Comparison of ENCODE assay signal across 13 cellular contexts in genomic region chr5:177349362-177349647, GRCh38. TPM values are rescaled to one million over a fixed set of nuclear protein-coding genes. Genes with fewer than 3 reads are reported as not detected.
DNase-seq lines count a peak whose midpoint lies in the region; ATAC-seq, FAIRE-seq and TF ChIP-seq lines count a peak whose summit lies in the region.
"Had no signal": no experiment of that assay in that cellular context is flagged by ENCODE, and none has a peak within 500 bp of the region (broad histone marks: within the 10 kb centered on the region; RNA-seq: fewer than 3 reads in every experiment).

No MANE protein-coding gene starts in this region.

- peaks cover 59% of the 10 kb centered on the region for H3K4me1 Mint-ChIP-seq in activated CD4-positive, alpha-beta T cell treated with anti-CD3 and anti-CD28 coated beads, Interleukin-2, amount 10 ng/mL, durations not matched to agents 7 days and 5 days
- peaks cover 20% of the 10 kb centered on the region for H3K4me1 Mint-ChIP-seq in progenitor cell of endocrine pancreas (ENCODE audit: low read depth)

- CTCF ChIA-PET in activated CD4-positive, alpha-beta T cell treated with anti-CD3 and anti-CD28 coated beads, Interleukin-2, amount 10 ng/mL, durations not matched to agents 7 days and 5 days (lab: Charles Lee), result interaction anchor here (0.7 to 17.1 kb wide), 4 partner anchors 22 to 108 kb away, joined by 3 to 145 read pairs (median 4); no protein-coding TSS in a partner anchor
- CTCF ChIA-PET in GM12878 (lab: Yijun Ruan, JAX), result interaction anchor here (0.6 to 3.0 kb wide), 7 partner anchors 9 to 106 kb away, joined by 3 to 11 read pairs (median 5); no protein-coding TSS in a partner anchor

- no peak for TF ChIP-seq RAD21 in GM12878 (IDR thresholded peaks at IDR 0.05; ENCODE audit: insufficient read depth, low read depth, low read length)

- no peak overlapping the region for H3K27ac Mint-ChIP-seq in activated CD4-positive, alpha-beta T cell treated with anti-CD3 and anti-CD28 coated beads, Interleukin-2, amount 10 ng/mL, durations not matched to agents 7 days and 5 days
- no peak overlapping the region for H3K27ac Mint-ChIP-seq in progenitor cell of endocrine pancreas

- H3K79me2 ChIP-seq in KMS-11 (ENCODE audit: insufficient read depth, low read depth) (peaks cover 54% of the 10 kb centered on the region), GM12878 (ENCODE audit: control insufficient read depth, insufficient read depth, low read length) (peaks cover 52% of the 10 kb centered on the region)

- H3K4me3 Mint-ChIP-seq in activated CD4-positive, alpha-beta T cell treated with anti-CD3 and anti-CD28 coated beads, Interleukin-2, amount 10 ng/mL, durations not matched to agents 7 days and 5 days, result peak overlapping the region; percentile 93
- H3K4me3 Mint-ChIP-seq in progenitor cell of endocrine pancreas (ENCODE audit: low read depth), result peak overlapping the region; percentile 25

- no peak for DNase-seq in activated CD4-positive, alpha-beta T cell treated with anti-CD3 and anti-CD28 coated beads, Interleukin-2, amount 10 ng/mL, durations not matched to agents 7 days and 5 days
- DNase-seq in activated CD4-positive, alpha-beta T cell treated with anti-CD3 and anti-CD28 coated beads, Interleukin-2, amount 50 U/mL, for 1 hour, result no peak
- no peak for DNase-seq in GM12878 (ENCODE audit: low read depth, low spot score)
- DNase-seq in progenitor cell of endocrine pancreas (ENCODE audit: low spot score, unreplicated experiment), result no peak
- no peak for DNase-seq in EL
- no peak for DNase-seq in NOMO-1 (lab: John Stamatoyannopoulos, UW; ENCODE audit: unreplicated experiment in 2 of 2)
- no peak for DNase-seq in left cardiac atrium
- DNase-seq: NCI-H187 treated with DMSO at 0.1 percent for 48 hours, upper lobe of left lung had no signal

- H3K4me2 ChIP-seq in KMS-11 (peak overlapping the region; percentile 82; the same call in 1 of the 2 replicates), GM12878 (ENCODE audit: control insufficient read depth, insufficient read depth) (peak overlapping the region; percentile 90)

- H2AFZ ChIP-seq in KMS-11 (ENCODE audit: low read depth), result no peak overlapping the region
- no peak overlapping the region for H2AFZ ChIP-seq in GM12878 (ENCODE audit: control insufficient read depth, low read depth, low read length)

- no peak for TF ChIP-seq POLR2A in GM12878 (IDR thresholded peaks at IDR 0.05; ENCODE audit: low read depth, low read length)

- no peak overlapping the region for H3K27ac ChIP-seq in KMS-11
- no peak overlapping the region for H3K27ac ChIP-seq in GM12878 (ENCODE audit: control insufficient read depth, insufficient read depth)
- H3K27ac ChIP-seq: spleen, upper lobe of left lung had no signal

- H3K36me3 ChIP-seq in KMS-11 (ENCODE audit: insufficient read depth) (0 out of 2 replicates have a peak, but pooled peaks cover 4% of the 10 kb centered on the region), GM12878 (ENCODE audit: control insufficient read depth in 2 of 2, insufficient read depth in 2 of 2, low read length in 1 of 2) (peaks cover 0 to 11% of the 10 kb centered on the region in 2 experiments; a peak in 2 of 4 replicates)

- 76% methylated on average over 3 of the region's 3 CpGs for WGBS in GM12878 (ENCODE audit: insufficient coverage, insufficient replicate concordance, low lambda C conversion rate, missing lambda C conversion rate)

- peaks cover 29% of the 10 kb centered on the region for H3K36me3 Mint-ChIP-seq in activated CD4-positive, alpha-beta T cell treated with anti-CD3 and anti-CD28 coated beads, Interleukin-2, amount 10 ng/mL, durations not matched to agents 7 days and 5 days (ENCODE audit: low read depth)
- H3K36me3 Mint-ChIP-seq in progenitor cell of endocrine pancreas (ENCODE audit: insufficient read depth), result peaks cover 2% of the 10 kb centered on the region

- H3K9me3 ChIP-seq in GM12878 (replicated peaks; ENCODE audit: control insufficient read depth, insufficient read depth, low read length), result no peaks in the 10 kb centered on the region
- H3K9me3 ChIP-seq: spleen, upper lobe of left lung had no signal

- no peaks in the 10 kb centered on the region for H3K27me3 Mint-ChIP-seq in activated CD4-positive, alpha-beta T cell treated with anti-CD3 and anti-CD28 coated beads, Interleukin-2, amount 10 ng/mL, durations not matched to agents 7 days and 5 days
- H3K27me3 Mint-ChIP-seq in progenitor cell of endocrine pancreas, result peaks cover 2% of the 10 kb centered on the region

- intact Hi-C loops in GM12878 (cut with micrococcal nuclease; ENCODE audit: unreplicated experiment) (no loop called here), left cardiac atrium (cut with DNase I) (no loop called here)

- no TSS peak for BruUV-seq in GM12878 (replicated peaks; lab: Mats Ljungman, UMichigan)

- TF ChIP-seq EP300 in GM12878 (IDR thresholded peaks at IDR 0.05; ENCODE audit: borderline replicate concordance in 1 of 2, control insufficient read depth in 1 of 2, low read depth in 2 of 2, low read length in 2 of 2), result no peak

- in situ Hi-C loops in GM12878 (cut with MboI), result no loop called here

- no peak for TF ChIP-seq CTCF in KMS-11 (conservative IDR thresholded peaks at IDR 0.05; ENCODE audit: low read depth, low read length)
- TF ChIP-seq CTCF in GM12878 (IDR thresholded peaks at IDR 0.05 in 2 of 3, conservative IDR thresholded peaks at IDR 0.05 in 1 of 3; ENCODE audit: control insufficient read depth in 2 of 3, extremely low read depth in 1 of 3, insufficient read depth in 1 of 3, low read depth in 3 of 3, low read length in 3 of 3), result no peak
- TF ChIP-seq CTCF in progenitor cell of endocrine pancreas (IDR thresholded peaks at IDR 0.05; ENCODE audit: unreplicated experiment), result no peak

- ATAC-seq in GM12878 (no peak), left cardiac atrium (no peak)
- ATAC-seq: HCT116, left lobe of liver had no signal

- SMC1A ChIA-PET in GM12878 (lab: Charles Lee; ENCODE audit: uncharacterized antibody, unreplicated experiment), result interaction anchor here (0.6 to 1.8 kb wide), 5 partner anchors 9 to 71 kb away, joined by 3 to 8 read pairs (median 4); partner anchors contain the start of gene RGS14

- H3K4me1 ChIP-seq in KMS-11 (ENCODE audit: low read depth, poor library complexity, severe bottlenecking) (peaks cover 22% of the 10 kb centered on the region), GM12878 (ENCODE audit: control insufficient read depth, insufficient read depth, low read length) (peaks cover 13% of the 10 kb centered on the region)

- POLR2A ChIA-PET in activated CD4-positive, alpha-beta T cell treated with anti-CD3 and anti-CD28 coated beads, Interleukin-2, amount 10 ng/mL, durations not matched to agents 7 days and 5 days (lab: Charles Lee), result no interaction called here
- POLR2A ChIA-PET in GM12878 (lab: Charles Lee), result interaction anchor here (0.6 to 1.5 kb wide), 4 partner anchors 9 to 15 kb away, joined by 3 read pairs; partner anchors contain the start of gene RGS14

- FAIRE-seq in GM12878 (lab: Jason Lieb, UNC), result no peak

- RAD21 ChIA-PET in GM12878 (lab: Charles Lee; ENCODE audit: unreplicated experiment), result interaction anchor here (0.9 to 1.0 kb wide), 2 partner anchors 9 to 21 kb away, joined by 3 read pairs; partner anchors contain the start of gene RGS14

- H3K9ac ChIP-seq in KMS-11 (no peak overlapping the region), GM12878 (ENCODE audit: control insufficient read depth, insufficient read depth, low read length) (no peak overlapping the region)

- H3K9me3 Mint-ChIP-seq in activated CD4-positive, alpha-beta T cell treated with anti-CD3 and anti-CD28 coated beads, Interleukin-2, amount 10 ng/mL, durations not matched to agents 7 days and 5 days, result peaks cover 2% of the 10 kb centered on the region
- no peaks in the 10 kb centered on the region for H3K9me3 Mint-ChIP-seq in progenitor cell of endocrine pancreas (ENCODE audit: low read depth)

- H3K27me3 ChIP-seq in KMS-11 (ENCODE audit: insufficient read depth, low read depth) (no peaks in the 10 kb centered on the region), GM12878 (replicated peaks in 1 of 2; ENCODE audit: control insufficient read depth in 2 of 2, insufficient read depth in 2 of 2, low read length in 1 of 2) (no peaks in the 10 kb centered on the region)
- H3K27me3 ChIP-seq: spleen, upper lobe of left lung had no signal

- no peaks in the 10 kb centered on the region for H4K20me1 ChIP-seq in KMS-11 (ENCODE audit: insufficient read depth)
- 0 out of 2 replicates have a peak, but pooled peaks cover 3% of the 10 kb centered on the region for H4K20me1 ChIP-seq in GM12878 (ENCODE audit: control insufficient read depth, insufficient read depth)

- H3K4me3 ChIP-seq in KMS-11 (IDR thresholded peaks at IDR 0.05; ENCODE audit: insufficient read depth, low read depth, low read length) (no peak overlapping the region), GM12878 (peak overlapping the region; percentile 98; the same call in 1 of the 2 replicates)

RNA-seq across cellular contexts. Expression of gene LMAN2, which starts 2.2 kb away (rescaled TPM):
- 100 to 1,000 TPM; 123 to 132 TPM for total RNA-seq in activated CD4-positive, alpha-beta T cell treated with anti-CD3 and anti-CD28 coated beads, Interleukin-2, amount 10 ng/mL, durations not matched to agents 7 days and 5 days
- 195 and 213 TPM in 2 replicates for total RNA-seq in GM12878 (2013; cell fraction: nucleolus; rRNA removed)
- 184 and 207 TPM in 2 replicates for total RNA-seq in GM12878 (2014; rRNA removed)
- total RNA-seq in GM12878 (2014; rRNA removed; fragmentation: Illumina TruSeq; extraction: Trizol), result 98.9 and 112 TPM in 2 replicates
- 117 and 121 TPM in 2 replicates for total RNA-seq in GM12878 (2021)
- 35.5 TPM for polyA plus RNA-seq in GM12878 (2011; ENCODE audit: low read depth)
- 55.9 and 104 TPM in 2 replicates for polyA plus RNA-seq in GM12878 (2011; rRNA removed)
- 273 and 308 TPM in 2 replicates for polyA plus RNA-seq in GM12878 (2011; cell fraction: cytosol; rRNA removed)
- 210 and 234 TPM in 2 replicates for polyA plus RNA-seq in GM12878 (2011; cell fraction: nucleus; rRNA removed)
- 139 and 151 TPM in 2 replicates for polyA plus RNA-seq in GM12878 (2012)
- 84.1 and 178 TPM in 2 replicates for polyA plus RNA-seq in GM12878 (2014; fragmentation: Illumina TruSeq; extraction: Trizol)
- polyA plus RNA-seq in GM12878 (2014; fragmentation: Nextera tagmentation; extraction: Ambion mirVana), result 10 to 100 TPM in 1 of 2 experiments, 1 to 10 TPM in 1; 2.4 to 11.4 TPM
- 179 and 230 TPM in 2 replicates for polyA plus RNA-seq in GM12878 (2014; rRNA removed)
- 100 to 1,000 TPM; 252 to 264 TPM for polyA plus RNA-seq in GM12878 (2016; fragmentation: Nextera tagmentation; extraction: Ambion mirVana)
- 197 and 327 TPM in 2 replicates for polyA minus RNA-seq in GM12878 (2011; rRNA and poly(A)+ RNA removed)
- 100 and 110 TPM in 2 replicates for polyA minus RNA-seq in GM12878 (2011; cell fraction: cytosol; rRNA and poly(A)+ RNA removed)
- 69.0 and 97.6 TPM in 2 replicates for polyA minus RNA-seq in GM12878 (2011; cell fraction: nucleus; rRNA and poly(A)+ RNA removed)
- total RNA-seq in progenitor cell of endocrine pancreas, result 106 and 111 TPM in 2 replicates
- 10 to 100 TPM; 76.4 to 77.7 TPM for total RNA-seq in left cardiac atrium

RNA-seq across cellular contexts. Expression of gene RGS14, which starts 8.4 kb away (rescaled TPM):
- 100 to 1,000 TPM; 124 to 132 TPM for total RNA-seq in activated CD4-positive, alpha-beta T cell treated with anti-CD3 and anti-CD28 coated beads, Interleukin-2, amount 10 ng/mL, durations not matched to agents 7 days and 5 days
- 111 and 131 TPM in 2 replicates for total RNA-seq in GM12878 (2013; cell fraction: nucleolus; rRNA removed)
- total RNA-seq in GM12878 (2014; rRNA removed), result 56.5 and 68.1 TPM in 2 replicates
- 25.1 and 30.4 TPM in 2 replicates for total RNA-seq in GM12878 (2014; rRNA removed; fragmentation: Illumina TruSeq; extraction: Trizol)
- total RNA-seq in GM12878 (2021), result 65.6 and 72.9 TPM in 2 replicates
- 6.4 TPM for polyA plus RNA-seq in GM12878 (2011; ENCODE audit: low read depth)
- 28.8 and 57.1 TPM in 2 replicates for polyA plus RNA-seq in GM12878 (2011; rRNA removed)
- polyA plus RNA-seq in GM12878 (2011; cell fraction: cytosol; rRNA removed), result 90.6 and 104 TPM in 2 replicates
- 281 and 299 TPM in 2 replicates for polyA plus RNA-seq in GM12878 (2011; cell fraction: nucleus; rRNA removed)
- polyA plus RNA-seq in GM12878 (2012), result 30.7 and 40.7 TPM in 2 replicates
- polyA plus RNA-seq in GM12878 (2014; fragmentation: Illumina TruSeq; extraction: Trizol), result 4.4 and 35.8 TPM in 2 replicates
- polyA plus RNA-seq in GM12878 (2014; fragmentation: Nextera tagmentation; extraction: Ambion mirVana), result 1 to 10 TPM in 1 of 2 experiments, under 1 TPM in 1; 0.19 to 1.3 TPM
- polyA plus RNA-seq in GM12878 (2014; rRNA removed), result 88.7 and 91.9 TPM in 2 replicates
- 10 to 100 TPM; 53.6 to 56.0 TPM for polyA plus RNA-seq in GM12878 (2016; fragmentation: Nextera tagmentation; extraction: Ambion mirVana)
- 40.5 and 82.2 TPM in 2 replicates for polyA minus RNA-seq in GM12878 (2011; rRNA and poly(A)+ RNA removed)
- 26.2 and 29.3 TPM in 2 replicates for polyA minus RNA-seq in GM12878 (2011; cell fraction: cytosol; rRNA and poly(A)+ RNA removed)
- polyA minus RNA-seq in GM12878 (2011; cell fraction: nucleus; rRNA and poly(A)+ RNA removed), result 52.3 and 74.0 TPM in 2 replicates
- total RNA-seq in progenitor cell of endocrine pancreas, result 13.0 and 15.0 TPM in 2 replicates
- 1 to 10 TPM; 3.7 to 4.7 TPM for total RNA-seq in left cardiac atrium

RNA-seq across cellular contexts. Expression of gene SLC34A1, which starts 34.9 kb away (rescaled TPM):
- total RNA-seq in activated CD4-positive, alpha-beta T cell treated with anti-CD3 and anti-CD28 coated beads, Interleukin-2, amount 10 ng/mL, durations not matched to agents 7 days and 5 days, result under 1 TPM; 0.12 to 0.27 TPM
- total RNA-seq in GM12878 (2013; cell fraction: nucleolus; rRNA removed), result 1.7 and 2.1 TPM in 2 replicates
- total RNA-seq in GM12878 (2014; rRNA removed) (0.05 and 0.11 TPM in 2 replicates), GM12878 (2014; rRNA removed; fragmentation: Illumina TruSeq; extraction: Trizol) (0.04 and 0.09 TPM in 2 replicates), GM12878 (2021) (0.05 and 0.10 TPM in 2 replicates), progenitor cell of endocrine pancreas (not detected in 2 replicates), left cardiac atrium (not detected)
- polyA plus RNA-seq in GM12878 (2011; ENCODE audit: low read depth), result not detected
- polyA plus RNA-seq in GM12878 (2011; rRNA removed) (0.14 TPM in 2 replicates), GM12878 (2014; fragmentation: Illumina TruSeq; extraction: Trizol) (0.03 TPM in 1 of 2 replicates, not detected in the other), GM12878 (2014; fragmentation: Nextera tagmentation; extraction: Ambion mirVana) (not detected), GM12878 (2014; rRNA removed) (0.05 and 0.09 TPM in 2 replicates), GM12878 (2016; fragmentation: Nextera tagmentation; extraction: Ambion mirVana) (under 1 TPM; 0.07 to 0.09 TPM)
- polyA plus RNA-seq in GM12878 (2011; cell fraction: cytosol; rRNA removed), result 0.13 and 0.22 TPM in 2 replicates
- polyA plus RNA-seq in GM12878 (2011; cell fraction: nucleus; rRNA removed), result 0.85 and 0.91 TPM in 2 replicates
- 0.08 and 0.14 TPM in 2 replicates for polyA plus RNA-seq in GM12878 (2012)
- polyA minus RNA-seq in GM12878 (2011; rRNA and poly(A)+ RNA removed), result 0.37 and 0.77 TPM in 2 replicates
- not detected in 2 replicates for polyA minus RNA-seq in GM12878 (2011; cell fraction: cytosol; rRNA and poly(A)+ RNA removed)
- 0.60 and 0.96 TPM in 2 replicates for polyA minus RNA-seq in GM12878 (2011; cell fraction: nucleus; rRNA and poly(A)+ RNA removed)
- total RNA-seq: upper lobe of left lung had no signal

RNA-seq across cellular contexts. Expression of gene MXD3, which starts 37.6 kb away (rescaled TPM):
- total RNA-seq in activated CD4-positive, alpha-beta T cell treated with anti-CD3 and anti-CD28 coated beads, Interleukin-2, amount 10 ng/mL, durations not matched to agents 7 days and 5 days, result 100 to 1,000 TPM; 107 to 109 TPM
- 14.3 and 15.7 TPM in 2 replicates for total RNA-seq in GM12878 (2013; cell fraction: nucleolus; rRNA removed)
- total RNA-seq in GM12878 (2014; rRNA removed) (26.9 and 27.4 TPM in 2 replicates), GM12878 (2014; rRNA removed; fragmentation: Illumina TruSeq; extraction: Trizol) (3.5 and 3.8 TPM in 2 replicates), GM12878 (2021) (20.5 and 26.7 TPM in 2 replicates), progenitor cell of endocrine pancreas (20.1 and 20.6 TPM in 2 replicates), left cardiac atrium (1 to 10 TPM; 2.8 to 3.4 TPM)
- polyA plus RNA-seq in GM12878 (2011; ENCODE audit: low read depth), result 2.8 TPM
- polyA plus RNA-seq in GM12878 (2011; rRNA removed) (4.1 and 13.3 TPM in 2 replicates), GM12878 (2014; fragmentation: Illumina TruSeq; extraction: Trizol) (0.79 and 1.7 TPM in 2 replicates), GM12878 (2014; fragmentation: Nextera tagmentation; extraction: Ambion mirVana) (under 1 TPM; 0.24 to 0.93 TPM), GM12878 (2014; rRNA removed) (29.8 and 36.2 TPM in 2 replicates), GM12878 (2016; fragmentation: Nextera tagmentation; extraction: Ambion mirVana) (10 to 100 TPM; 13.7 to 15.5 TPM)
- 13.5 and 26.2 TPM in 2 replicates for polyA plus RNA-seq in GM12878 (2011; cell fraction: cytosol; rRNA removed)
- polyA plus RNA-seq in GM12878 (2011; cell fraction: nucleus; rRNA removed), result 63.9 and 69.4 TPM in 2 replicates
- polyA plus RNA-seq in GM12878 (2012), result 14.0 and 14.1 TPM in 2 replicates
- polyA minus RNA-seq in GM12878 (2011; rRNA and poly(A)+ RNA removed), result 3.0 and 7.4 TPM in 2 replicates
- polyA minus RNA-seq in GM12878 (2011; cell fraction: cytosol; rRNA and poly(A)+ RNA removed), result 3.8 and 6.5 TPM in 2 replicates
- polyA minus RNA-seq in GM12878 (2011; cell fraction: nucleus; rRNA and poly(A)+ RNA removed), result 9.9 and 20.9 TPM in 2 replicates

RNA-seq across cellular contexts. Expression of gene PRELID1, which starts 45.7 kb away (rescaled TPM):
- 100 to 1,000 TPM; 142 to 152 TPM for total RNA-seq in activated CD4-positive, alpha-beta T cell treated with anti-CD3 and anti-CD28 coated beads, Interleukin-2, amount 10 ng/mL, durations not matched to agents 7 days and 5 days
- 23.2 and 24.5 TPM in 2 replicates for total RNA-seq in GM12878 (2013; cell fraction: nucleolus; rRNA removed)
- total RNA-seq in GM12878 (2014; rRNA removed) (190 and 251 TPM in 2 replicates), GM12878 (2014; rRNA removed; fragmentation: Illumina TruSeq; extraction: Trizol) (221 and 242 TPM in 2 replicates), GM12878 (2021) (259 and 261 TPM in 2 replicates), progenitor cell of endocrine pancreas (94.0 and 114 TPM in 2 replicates), left cardiac atrium (10 to 100 TPM; 52.6 to 64.0 TPM)
- polyA plus RNA-seq in GM12878 (2011; ENCODE audit: low read depth), result 42.5 TPM
- polyA plus RNA-seq in GM12878 (2011; rRNA removed) (171 and 256 TPM in 2 replicates), GM12878 (2014; fragmentation: Illumina TruSeq; extraction: Trizol) (157 and 248 TPM in 2 replicates), GM12878 (2014; fragmentation: Nextera tagmentation; extraction: Ambion mirVana) (100 to 1,000 TPM in 1 of 2 experiments, 10 to 100 TPM in 1; 30.9 to 106 TPM), GM12878 (2014; rRNA removed) (414 and 449 TPM in 2 replicates), GM12878 (2016; fragmentation: Nextera tagmentation; extraction: Ambion mirVana) (100 to 1,000 TPM; 529 to 584 TPM)
- polyA plus RNA-seq in GM12878 (2011; cell fraction: cytosol; rRNA removed), result 352 and 401 TPM in 2 replicates
- polyA plus RNA-seq in GM12878 (2011; cell fraction: nucleus; rRNA removed), result 123 and 139 TPM in 2 replicates
- 120 and 141 TPM in 2 replicates for polyA plus RNA-seq in GM12878 (2012)
- polyA minus RNA-seq in GM12878 (2011; rRNA and poly(A)+ RNA removed), result 114 and 144 TPM in 2 replicates
- 60.1 and 62.4 TPM in 2 replicates for polyA minus RNA-seq in GM12878 (2011; cell fraction: cytosol; rRNA and poly(A)+ RNA removed)
- polyA minus RNA-seq in GM12878 (2011; cell fraction: nucleus; rRNA and poly(A)+ RNA removed), result 28.7 and 43.0 TPM in 2 replicates
